ENCODE assay signal across 18 cellular contexts in the genomic region with DNA sequence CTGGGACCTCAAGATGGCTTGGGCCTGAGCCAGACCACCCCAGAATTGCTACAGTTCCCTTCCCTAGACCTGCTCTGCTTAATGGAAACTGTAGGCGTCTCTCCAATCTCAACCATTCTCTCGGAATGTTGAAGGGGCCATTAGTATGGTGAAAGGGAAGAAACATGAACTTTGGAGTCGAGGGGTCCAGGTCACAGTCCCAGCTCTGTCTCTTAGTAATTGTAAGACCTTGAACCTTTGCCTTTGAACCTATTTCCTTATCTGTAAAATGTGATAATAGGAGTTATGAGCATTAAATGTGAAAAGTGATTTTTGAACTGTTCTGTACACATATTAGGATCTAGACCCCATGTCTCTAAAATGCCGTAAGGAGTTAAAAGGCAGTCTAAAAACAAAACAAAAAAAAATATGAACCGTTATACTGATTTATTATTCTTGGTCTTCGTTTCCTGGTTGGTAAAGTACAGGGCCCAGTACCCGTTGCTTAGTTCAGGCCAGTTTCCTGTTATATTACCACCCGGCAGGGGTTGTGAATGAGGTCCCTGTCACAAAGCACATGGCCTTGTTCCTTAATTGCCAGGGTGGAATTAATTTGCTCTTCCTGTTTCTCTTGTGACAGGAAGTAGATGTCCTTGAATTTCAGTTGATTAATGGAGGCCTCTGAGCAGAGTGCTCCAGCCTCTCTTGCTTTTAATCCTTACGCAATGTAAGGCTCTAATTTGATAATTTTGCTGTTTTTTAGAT. TPM values are rescaled to one million over a fixed set of nuclear protein-coding genes. Genes with fewer than 3 reads are reported as not detected.
A peak's percentile ranks its signal among the peaks of the same experiment; 100 is the strongest.
DNase-seq lines count a peak whose midpoint lies in the region; ATAC-seq and TF ChIP-seq lines count a peak whose summit lies in the region.
"Had no signal": no experiment of that assay in that cellular context is flagged by ENCODE, and none has a peak within 500 bp of the region (broad histone marks: within the 10 kb centered on the region; RNA-seq: fewer than 3 reads in every experiment).

No MANE protein-coding gene starts in this region.

- H3K27me3 ChIP-seq in colonic mucosa (no peaks in the 10 kb centered on the region), mucosa of rectum (ENCODE audit: control insufficient read depth in 2 of 2, insufficient read depth in 2 of 2, low read length in 2 of 2) (no peaks in the 10 kb centered on the region)
- H3K27me3 ChIP-seq: BE2C, tibial artery had no signal

- peak overlapping the region; percentile 82 to 92 (median 91) for H3K27ac Mint-ChIP-seq in CD14-positive monocyte

- H3K27me3 Mint-ChIP-seq in CD14-positive monocyte (ENCODE audit: low read depth in 3 of 3): no peaks in the 10 kb centered on the region

- H3K4me1 Mint-ChIP-seq in CD14-positive monocyte: peaks cover 37% of the 10 kb centered on the region

- TF ChIP-seq CTCF in CD14-positive monocyte (IDR thresholded peaks at IDR 0.05) (no peak), colonic mucosa (IDR thresholded peaks at IDR 0.05) (no peak)

- H3K4me1 ChIP-seq in colonic mucosa (peaks cover 9% of the 10 kb centered on the region), mucosa of rectum (ENCODE audit: control insufficient read depth in 2 of 2, insufficient read depth in 2 of 2, low read length in 2 of 2) (peaks cover 20 to 21% of the 10 kb centered on the region in 2 donors)
- H3K4me1 ChIP-seq: BE2C, tibial artery had no signal

- peak overlapping the region; percentile 82 for H3K27ac ChIP-seq in colonic mucosa
- H3K27ac ChIP-seq in mucosa of rectum (ENCODE audit: low read depth in 2 of 2, low read length in 2 of 2): peak overlapping the region; percentile 38 to 90
- H3K27ac ChIP-seq: tibial artery had no signal

- H3K4me3 Mint-ChIP-seq in CD14-positive monocyte: peak overlapping the region; percentile 65 to 88

- no peak for ATAC-seq in HG02938 (IDR thresholded peaks at IDR 0.05; ENCODE audit: unreplicated experiment)
- ATAC-seq: activated CD4-positive, CD25-positive, alpha-beta regulatory T cell treated with anti-CD3 and anti-CD28 coated beads, Interleukin-2, amount 50 U/mL, for 24 hours; Panc1 had no signal

- H3K36me3 Mint-ChIP-seq in CD14-positive monocyte: peaks cover 48 to 56% of the 10 kb centered on the region in 2 donors

- H3K4me3 ChIP-seq in colonic mucosa (no peak overlapping the region), mucosa of rectum (ENCODE audit: low read length in 2 of 2) (no peak overlapping the region)
- H3K4me3 ChIP-seq: tibial artery had no signal

- intact Hi-C loops in CD14-positive monocyte (cut with micrococcal nuclease) (no loop called here), colonic mucosa (cut with DNase I) (no loop called here)

- H3K36me3 ChIP-seq in colonic mucosa (no peaks in the 10 kb centered on the region), mucosa of rectum (ENCODE audit: control insufficient read depth in 2 of 2, insufficient read depth in 2 of 2, low read length in 2 of 2) (peaks cover 0 to 6% of the 10 kb centered on the region in 2 donors)
- H3K36me3 ChIP-seq: BE2C had no signal

- DNase-seq in CD14-positive monocyte (ENCODE audit: low spot score): peak; percentile 65
- peak; percentile 12 for DNase-seq in NCI-H1417 treated with DMSO at 0.1 percent for 48 hours (lab: John Stamatoyannopoulos, UW)
- DNase-seq in colonic mucosa: peak; percentile 26
- no peak for DNase-seq in NCI-H524 treated with DMSO at 0.1 percent for 48 hours (lab: John Stamatoyannopoulos, UW)
- DNase-seq in NCI-H524 (lab: John Stamatoyannopoulos, UW): no peak
- no peak for DNase-seq in T-helper 2 cell
- DNase-seq: activated gamma-delta T cell; BE2C; central memory CD4-positive, alpha-beta T cell; kidney; NCI-H1092; tibial artery had no signal

- peaks cover 0 to 5% (median 1%) of the 10 kb centered on the region in 7 donors for H3K9me3 Mint-ChIP-seq in CD14-positive monocyte

- H3K9ac ChIP-seq in colonic mucosa (ENCODE audit: low read depth in 2 of 2, low read length in 2 of 2): no peak overlapping the region
- H3K9ac ChIP-seq in mucosa of rectum (ENCODE audit: low read depth in 1 of 2, low read length in 2 of 2): no peak overlapping the region

- no peaks in the 10 kb centered on the region for H3K9me3 ChIP-seq in colonic mucosa
- H3K9me3 ChIP-seq in mucosa of rectum (ENCODE audit: control insufficient read depth in 2 of 2, low read length in 2 of 2): no peaks in the 10 kb centered on the region
- H3K9me3 ChIP-seq: BE2C, tibial artery had no signal

RNA-seq across cellular contexts. Expression of a gene that starts 42.3 kb away (rescaled TPM):
- 1 to 10 TPM; 3.0 to 3.8 TPM for polyA plus RNA-seq in CD14-positive monocyte
- total RNA-seq in colonic mucosa: 1 to 10 TPM; 4.4 to 5.9 TPM

RNA-seq across cellular contexts. Expression of a gene that starts 42.7 kb away (rescaled TPM):
- polyA plus RNA-seq in CD14-positive monocyte: 100 to 1,000 TPM; 831 to 925 TPM
- 100 to 1,000 TPM; 470 to 887 TPM for total RNA-seq in colonic mucosa

RNA-seq across cellular contexts. Expression of a gene that starts 57.1 kb away (rescaled TPM):
- not detected for polyA plus RNA-seq in CD14-positive monocyte
- under 1 TPM in 1 of 2 donors, not detected in 1; 0.10 TPM for total RNA-seq in colonic mucosa
- total RNA-seq: fibroblast of lung, renal cortical epithelial cell had no signal
- polyA plus RNA-seq: fibroblast of lung had no signal

Comparison
In these comparisons a context has a peak if more than half of its experiments do, and no peak if none do; other contexts are left out.
1. DNase-seq: peak in CD14-positive monocyte (single experiment), NCI-H1417 treated with DMSO at 0.1 percent for 48 hours (single experiment) and colonic mucosa (single experiment); none in NCI-H524 treated with DMSO at 0.1 percent for 48 hours (single experiment), NCI-H524 (0 of 2) and T-helper 2 cell (0 of 5).